8 cellular contexts compared by ENCODE assay signal in genomic region chr10:132337854-132338253, GRCh38. TPM values are rescaled to one million over a fixed set of nuclear protein-coding genes. Genes with fewer than 3 reads are reported as not detected.
A peak's percentile ranks its signal among the peaks of the same experiment; 100 is the strongest.
DNase-seq lines count a peak whose midpoint lies in the region; ATAC-seq, FAIRE-seq and TF ChIP-seq lines count a peak whose summit lies in the region.
"Not testable (repeated sequence)": the region's sequence is repeated elsewhere in the genome, so short reads cannot be mapped to it uniquely, and the experiment has no call there.

No MANE protein-coding gene starts in this region.

- H3K4me2 ChIP-seq in endothelial cell of umbilical vein (ENCODE audit: insufficient read depth, low read length), result peak overlapping the region; percentile 62

- H3K9me3 Mint-ChIP-seq in CD4-positive, alpha-beta memory T cell, result peaks cover 2 to 13% (median 3%) of the 10 kb centered on the region in 8 donors
- not testable (repeated sequence) for H3K9me3 Mint-ChIP-seq in T-helper 2 cell treated with Interferon-gamma antibody and Interleukin-4, amounts not matched to agents 5 μg/mL and 100 μg/mL, for 36 hours; activated CD8-positive, alpha-beta memory T cell treated with anti-CD3 and anti-CD28 coated beads, Interleukin-2, amount 10 ng/mL, durations not matched to agents 7 days and 5 days (ENCODE audit: low read depth); activated naive CD8-positive, alpha-beta T cell treated with anti-CD3 and anti-CD28 coated beads, Interleukin-2, amount 50 U/mL, for 24 hours; neural crest cell; stimulated activated memory B cell treated with anti-CD40 and anti-IgM and Interleukin-4, amounts not matched to agents 10 μg/mL and 1 μg/mL and 100 μg/mL, for 72 hours

- BruUV-seq in endothelial cell of umbilical vein (replicated peaks; lab: Mats Ljungman, UMichigan), result not testable (repeated sequence)

- not testable (repeated sequence) for H2AFZ ChIP-seq in endothelial cell of umbilical vein (ENCODE audit: low read depth, low read length)

- not testable (repeated sequence) for DNase-seq in CD4-positive, alpha-beta memory T cell; T-helper 2 cell treated with Interferon-gamma antibody and Interleukin-4, amounts not matched to agents 5 μg/mL and 100 μg/mL, for 36 hours (ENCODE audit: low spot score); activated CD8-positive, alpha-beta memory T cell treated with anti-CD3 and anti-CD28 coated beads, Interleukin-2, amount 10 ng/mL, durations not matched to agents 7 days and 5 days; activated naive CD8-positive, alpha-beta T cell treated with anti-CD3 and anti-CD28 coated beads, Interleukin-2, amount 50 U/mL, for 24 hours; endothelial cell of umbilical vein (ENCODE audit: low read depth, low spot score); neural crest cell (ENCODE audit: low read depth, low spot score)

- H3K27ac Mint-ChIP-seq in CD4-positive, alpha-beta memory T cell; T-helper 2 cell treated with Interferon-gamma antibody and Interleukin-4, amounts not matched to agents 5 μg/mL and 100 μg/mL, for 36 hours; activated CD8-positive, alpha-beta memory T cell treated with anti-CD3 and anti-CD28 coated beads, Interleukin-2, amount 10 ng/mL, durations not matched to agents 7 days and 5 days; activated naive CD8-positive, alpha-beta T cell treated with anti-CD3 and anti-CD28 coated beads, Interleukin-2, amount 50 U/mL, for 24 hours: not testable (repeated sequence)
- H3K27ac Mint-ChIP-seq in neural crest cell (ENCODE audit: unreplicated experiment), result peak overlapping the region; percentile 97
- H3K27ac Mint-ChIP-seq in stimulated activated memory B cell treated with anti-CD40 and anti-IgM and Interleukin-4, amounts not matched to agents 10 μg/mL and 1 μg/mL and 100 μg/mL, for 72 hours, result peak overlapping the region; percentile 87

- not testable (repeated sequence) for ATAC-seq in activated CD8-positive, alpha-beta memory T cell treated with anti-CD3 and anti-CD28 coated beads, Interleukin-2, amount 10 ng/mL, durations not matched to agents 7 days and 5 days; activated naive CD8-positive, alpha-beta T cell treated with anti-CD3 and anti-CD28 coated beads, Interleukin-2, amount 50 U/mL, for 24 hours; stimulated activated memory B cell treated with anti-CD40 and anti-IgM and Interleukin-4, amounts not matched to agents 10 μg/mL and 1 μg/mL and 100 μg/mL, for 72 hours

- H3K4me3 ChIP-seq in CD4-positive, alpha-beta memory T cell (ENCODE audit: low read length in 2 of 2); endothelial cell of umbilical vein (replicated peaks in 1 of 3; ENCODE audit: insufficient read depth in 1 of 3, low read depth in 1 of 3, low read length in 3 of 3); mucosa of stomach (ENCODE audit: low read length): not testable (repeated sequence)

- H3K9me1 ChIP-seq in endothelial cell of umbilical vein (replicated peaks; ENCODE audit: control insufficient read depth, extremely low read depth, insufficient read depth, low read length), result not testable (repeated sequence)

- intact Hi-C loops in CD4-positive, alpha-beta memory T cell (cut with micrococcal nuclease), result loop anchor here (10.0 kb wide), 1 partner anchor 153 kb away; the partner anchor contains the start of gene DPYSL4
- intact Hi-C loops in endothelial cell of umbilical vein (cut with micrococcal nuclease), result not testable (repeated sequence)

- peak overlapping the region in 5 of 8 donors; percentile 28 to 94 (median 83) for H3K4me3 Mint-ChIP-seq in CD4-positive, alpha-beta memory T cell
- H3K4me3 Mint-ChIP-seq in T-helper 2 cell treated with Interferon-gamma antibody and Interleukin-4, amounts not matched to agents 5 μg/mL and 100 μg/mL, for 36 hours, result peak overlapping the region; percentile 84
- H3K4me3 Mint-ChIP-seq in activated CD8-positive, alpha-beta memory T cell treated with anti-CD3 and anti-CD28 coated beads, Interleukin-2, amount 10 ng/mL, durations not matched to agents 7 days and 5 days, result peak overlapping the region; percentile 76
- peak overlapping the region; percentile 82 for H3K4me3 Mint-ChIP-seq in activated naive CD8-positive, alpha-beta T cell treated with anti-CD3 and anti-CD28 coated beads, Interleukin-2, amount 50 U/mL, for 24 hours
- H3K4me3 Mint-ChIP-seq in neural crest cell, result peak overlapping the region; percentile 77
- H3K4me3 Mint-ChIP-seq in stimulated activated memory B cell treated with anti-CD40 and anti-IgM and Interleukin-4, amounts not matched to agents 10 μg/mL and 1 μg/mL and 100 μg/mL, for 72 hours, result not testable (repeated sequence)

- H3K9ac ChIP-seq in endothelial cell of umbilical vein (replicated peaks; ENCODE audit: extremely low read depth, insufficient read depth, low read length), result not testable (repeated sequence)
- H3K9ac ChIP-seq in mucosa of stomach (ENCODE audit: low read length), result peak overlapping the region; percentile 72

- H3K27me3 ChIP-seq in CD4-positive, alpha-beta memory T cell (ENCODE audit: insufficient read depth, low read length); endothelial cell of umbilical vein (ENCODE audit: control insufficient read depth in 2 of 2, insufficient read depth in 2 of 2, low read length in 2 of 2); mucosa of stomach (ENCODE audit: control insufficient read depth, insufficient read depth, low read length): not testable (repeated sequence)

- CTCF ChIA-PET in CD4-positive, alpha-beta memory T cell (lab: Charles Lee; ENCODE audit: partially characterized antibody), result interaction anchor here (1.8 to 1.9 kb wide), 2 partner anchors 12 to 24 kb away, joined by 4 to 5 read pairs; no protein-coding TSS in a partner anchor
- CTCF ChIA-PET in activated CD8-positive, alpha-beta memory T cell treated with anti-CD3 and anti-CD28 coated beads, Interleukin-2, amount 10 ng/mL, durations not matched to agents 7 days and 5 days (lab: Charles Lee), result interaction anchor here (1.2 kb wide), 1 partner anchor 15 kb away, joined by 3 read pairs; no protein-coding TSS in a partner anchor
- CTCF ChIA-PET in endothelial cell of umbilical vein (lab: Charles Lee), result interaction anchor here (0.9 to 1.2 kb wide), 3 partner anchors 12 to 43 kb away, joined by 3 to 4 read pairs (median 3); no protein-coding TSS in a partner anchor

- H3K36me3 ChIP-seq in CD4-positive, alpha-beta memory T cell (ENCODE audit: insufficient read depth, low read length); endothelial cell of umbilical vein (ENCODE audit: control insufficient read depth in 2 of 2, extremely low read depth in 1 of 2, insufficient read depth in 2 of 2, low read length in 2 of 2); mucosa of stomach (ENCODE audit: control insufficient read depth, insufficient read depth, low read length): not testable (repeated sequence)

- TF ChIP-seq POLR2A in endothelial cell of umbilical vein (IDR thresholded peaks at IDR 0.05; ENCODE audit: low read depth, low read length), result not testable (repeated sequence)

- H3K4me1 Mint-ChIP-seq in CD4-positive, alpha-beta memory T cell, result peaks cover 9 to 30% (median 18%) of the 10 kb centered on the region in 4 donors
- peaks cover 17% of the 10 kb centered on the region for H3K4me1 Mint-ChIP-seq in T-helper 2 cell treated with Interferon-gamma antibody and Interleukin-4, amounts not matched to agents 5 μg/mL and 100 μg/mL, for 36 hours (ENCODE audit: low read depth)
- peaks cover 20% of the 10 kb centered on the region for H3K4me1 Mint-ChIP-seq in activated CD8-positive, alpha-beta memory T cell treated with anti-CD3 and anti-CD28 coated beads, Interleukin-2, amount 10 ng/mL, durations not matched to agents 7 days and 5 days
- H3K4me1 Mint-ChIP-seq in activated naive CD8-positive, alpha-beta T cell treated with anti-CD3 and anti-CD28 coated beads, Interleukin-2, amount 50 U/mL, for 24 hours, result peaks cover 35% of the 10 kb centered on the region
- H3K4me1 Mint-ChIP-seq in neural crest cell, result peaks cover 30% of the 10 kb centered on the region
- H3K4me1 Mint-ChIP-seq in stimulated activated memory B cell treated with anti-CD40 and anti-IgM and Interleukin-4, amounts not matched to agents 10 μg/mL and 1 μg/mL and 100 μg/mL, for 72 hours, result peaks cover 24% of the 10 kb centered on the region

- not testable (repeated sequence) for H3K79me2 ChIP-seq in endothelial cell of umbilical vein (ENCODE audit: control insufficient read depth, insufficient read depth, low read length)

- H4K20me1 ChIP-seq in endothelial cell of umbilical vein (replicated peaks; ENCODE audit: control insufficient read depth, extremely low read depth, insufficient read depth, low read length), result not testable (repeated sequence)

- H3K36me3 Mint-ChIP-seq in CD4-positive, alpha-beta memory T cell, result peaks cover 11 to 17% of the 10 kb centered on the region in 2 donors
- not testable (repeated sequence) for H3K36me3 Mint-ChIP-seq in T-helper 2 cell treated with Interferon-gamma antibody and Interleukin-4, amounts not matched to agents 5 μg/mL and 100 μg/mL, for 36 hours (ENCODE audit: low read depth); activated CD8-positive, alpha-beta memory T cell treated with anti-CD3 and anti-CD28 coated beads, Interleukin-2, amount 10 ng/mL, durations not matched to agents 7 days and 5 days; activated naive CD8-positive, alpha-beta T cell treated with anti-CD3 and anti-CD28 coated beads, Interleukin-2, amount 50 U/mL, for 24 hours (ENCODE audit: low read depth); neural crest cell (ENCODE audit: low read depth)
- peaks cover 36% of the 10 kb centered on the region for H3K36me3 Mint-ChIP-seq in stimulated activated memory B cell treated with anti-CD40 and anti-IgM and Interleukin-4, amounts not matched to agents 10 μg/mL and 1 μg/mL and 100 μg/mL, for 72 hours

- H3K9me3 ChIP-seq in CD4-positive, alpha-beta memory T cell (ENCODE audit: control insufficient read depth in 1 of 2, low read length in 2 of 2); endothelial cell of umbilical vein (replicated peaks; ENCODE audit: control insufficient read depth, insufficient read depth, low read length); mucosa of stomach (ENCODE audit: control insufficient read depth, low read length): not testable (repeated sequence)

- POLR2A ChIA-PET in CD4-positive, alpha-beta memory T cell (lab: Charles Lee; ENCODE audit: partially characterized antibody); endothelial cell of umbilical vein (lab: Charles Lee): not testable (repeated sequence)

- dilution Hi-C loops in endothelial cell of umbilical vein (cut with MboI; ENCODE audit: extremely low pct_ligation_motif_present, low sequenced_read_pairs), result not testable (repeated sequence)

- not testable (repeated sequence) for H3K4me1 ChIP-seq in CD4-positive, alpha-beta memory T cell (ENCODE audit: insufficient read depth, low read length)
- H3K4me1 ChIP-seq in endothelial cell of umbilical vein (ENCODE audit: control insufficient read depth, extremely low read depth, insufficient read depth, low read length) (peaks cover 13% of the 10 kb centered on the region), mucosa of stomach (ENCODE audit: control insufficient read depth, insufficient read depth, low read length) (peaks cover 15% of the 10 kb centered on the region)

- not testable (repeated sequence) for TF ChIP-seq CTCF in endothelial cell of umbilical vein (IDR thresholded peaks at IDR 0.05; ENCODE audit: extremely low read depth in 1 of 2, insufficient read depth in 1 of 2, low read depth in 1 of 2, low read length in 2 of 2); neural crest cell (conservative IDR thresholded peaks at IDR 0.05)

- H3K27ac ChIP-seq in CD4-positive, alpha-beta memory T cell (ENCODE audit: low read depth, low read length); endothelial cell of umbilical vein (ENCODE audit: insufficient read depth, low read depth, low read length): not testable (repeated sequence)

- not testable (repeated sequence) for FAIRE-seq in endothelial cell of umbilical vein (lab: Jason Lieb, UNC)

- not testable (repeated sequence) for H3K27me3 Mint-ChIP-seq in CD4-positive, alpha-beta memory T cell; T-helper 2 cell treated with Interferon-gamma antibody and Interleukin-4, amounts not matched to agents 5 μg/mL and 100 μg/mL, for 36 hours (ENCODE audit: low read depth); activated CD8-positive, alpha-beta memory T cell treated with anti-CD3 and anti-CD28 coated beads, Interleukin-2, amount 10 ng/mL, durations not matched to agents 7 days and 5 days; activated naive CD8-positive, alpha-beta T cell treated with anti-CD3 and anti-CD28 coated beads, Interleukin-2, amount 50 U/mL, for 24 hours; neural crest cell (ENCODE audit: low read depth); stimulated activated memory B cell treated with anti-CD40 and anti-IgM and Interleukin-4, amounts not matched to agents 10 μg/mL and 1 μg/mL and 100 μg/mL, for 72 hours

RNA-seq across cellular contexts. Expression of gene LRRC27, which starts 5.9 kb away (rescaled TPM):
- total RNA-seq in CD4-positive, alpha-beta memory T cell, result 1 to 10 TPM; 3.7 to 3.8 TPM
- polyA plus RNA-seq in CD4-positive, alpha-beta memory T cell, result 1 to 10 TPM in 1 of 2 donors, under 1 TPM in 1; 0.90 to 2.3 TPM
- total RNA-seq in activated CD8-positive, alpha-beta memory T cell treated with anti-CD3 and anti-CD28 coated beads, Interleukin-2, amount 10 ng/mL, durations not matched to agents 7 days and 5 days, result 1 to 10 TPM; 5.4 to 5.8 TPM
- total RNA-seq in endothelial cell of umbilical vein (7.8 and 13.6 TPM in 2 replicates), neural crest cell (18.3 and 21.9 TPM in 2 replicates)
- polyA plus RNA-seq in endothelial cell of umbilical vein, result 7.6 and 8.3 TPM in 2 replicates
- polyA plus RNA-seq in endothelial cell of umbilical vein (2011; cell fraction: cytosol; rRNA removed), result 5.3 and 5.8 TPM in 2 replicates
- polyA plus RNA-seq in endothelial cell of umbilical vein (2011; cell fraction: nucleus; rRNA removed), result 34.1 and 43.3 TPM in 2 replicates
- 8.0 and 8.5 TPM in 2 replicates for polyA plus RNA-seq in endothelial cell of umbilical vein (2012)
- 6.5 and 7.2 TPM in 2 replicates for polyA minus RNA-seq in endothelial cell of umbilical vein
- polyA minus RNA-seq in endothelial cell of umbilical vein (2011; cell fraction: cytosol; rRNA and poly(A)+ RNA removed), result 3.3 TPM
- 6.8 and 8.8 TPM in 2 replicates for polyA minus RNA-seq in endothelial cell of umbilical vein (2011; cell fraction: nucleus; rRNA and poly(A)+ RNA removed)

RNA-seq across cellular contexts. Expression of gene STK32C, which starts 30.1 kb away (rescaled TPM):
- total RNA-seq in CD4-positive, alpha-beta memory T cell, result 10 to 100 TPM; 12.8 to 14.7 TPM
- 1 to 10 TPM; 7.5 to 8.5 TPM for polyA plus RNA-seq in CD4-positive, alpha-beta memory T cell
- total RNA-seq in activated CD8-positive, alpha-beta memory T cell treated with anti-CD3 and anti-CD28 coated beads, Interleukin-2, amount 10 ng/mL, durations not matched to agents 7 days and 5 days, result 10 to 100 TPM; 11.6 to 15.9 TPM
- total RNA-seq in endothelial cell of umbilical vein (9.5 and 14.1 TPM in 2 replicates), neural crest cell (19.6 and 21.9 TPM in 2 replicates)
- 4.4 and 5.4 TPM in 2 replicates for polyA plus RNA-seq in endothelial cell of umbilical vein
- 7.6 and 7.8 TPM in 2 replicates for polyA plus RNA-seq in endothelial cell of umbilical vein (2011; cell fraction: cytosol; rRNA removed)
- polyA plus RNA-seq in endothelial cell of umbilical vein (2011; cell fraction: nucleus; rRNA removed), result 4.3 and 4.5 TPM in 2 replicates
- polyA plus RNA-seq in endothelial cell of umbilical vein (2012), result 9.2 and 17.9 TPM in 2 replicates
- 3.7 and 4.2 TPM in 2 replicates for polyA minus RNA-seq in endothelial cell of umbilical vein
- 21.6 TPM for polyA minus RNA-seq in endothelial cell of umbilical vein (2011; cell fraction: cytosol; rRNA and poly(A)+ RNA removed)
- 0.67 and 1.1 TPM in 2 replicates for polyA minus RNA-seq in endothelial cell of umbilical vein (2011; cell fraction: nucleus; rRNA and poly(A)+ RNA removed)

RNA-seq across cellular contexts. Expression of gene PWWP2B, which starts 59.1 kb away (rescaled TPM):
- total RNA-seq in CD4-positive, alpha-beta memory T cell, result 1 to 10 TPM; 9.4 to 9.9 TPM
- polyA plus RNA-seq in CD4-positive, alpha-beta memory T cell, result 1 to 10 TPM in 1 of 2 donors, under 1 TPM in 1; 0.92 to 3.2 TPM
- total RNA-seq in activated CD8-positive, alpha-beta memory T cell treated with anti-CD3 and anti-CD28 coated beads, Interleukin-2, amount 10 ng/mL, durations not matched to agents 7 days and 5 days, result 10 to 100 TPM in 1 of 2 experiments, 1 to 10 TPM in 1; 6.9 to 12.8 TPM
- 10.5 and 11.8 TPM in 2 replicates for total RNA-seq in endothelial cell of umbilical vein
- 4.6 and 5.5 TPM in 2 replicates for polyA plus RNA-seq in endothelial cell of umbilical vein
- 2.2 and 3.1 TPM in 2 replicates for polyA plus RNA-seq in endothelial cell of umbilical vein (2011; cell fraction: cytosol; rRNA removed)
- polyA plus RNA-seq in endothelial cell of umbilical vein (2011; cell fraction: nucleus; rRNA removed), result 2.7 and 3.2 TPM in 2 replicates
- polyA plus RNA-seq in endothelial cell of umbilical vein (2012), result 5.3 and 8.8 TPM in 2 replicates
- polyA minus RNA-seq in endothelial cell of umbilical vein, result 2.3 and 2.8 TPM in 2 replicates
- polyA minus RNA-seq in endothelial cell of umbilical vein (2011; cell fraction: cytosol; rRNA and poly(A)+ RNA removed), result 11.3 TPM
- 2.1 and 3.1 TPM in 2 replicates for polyA minus RNA-seq in endothelial cell of umbilical vein (2011; cell fraction: nucleus; rRNA and poly(A)+ RNA removed)
- total RNA-seq in neural crest cell, result 14.2 and 15.3 TPM in 2 replicates
